1 cellular context compared by ENCODE assay signal in the genomic region with DNA sequence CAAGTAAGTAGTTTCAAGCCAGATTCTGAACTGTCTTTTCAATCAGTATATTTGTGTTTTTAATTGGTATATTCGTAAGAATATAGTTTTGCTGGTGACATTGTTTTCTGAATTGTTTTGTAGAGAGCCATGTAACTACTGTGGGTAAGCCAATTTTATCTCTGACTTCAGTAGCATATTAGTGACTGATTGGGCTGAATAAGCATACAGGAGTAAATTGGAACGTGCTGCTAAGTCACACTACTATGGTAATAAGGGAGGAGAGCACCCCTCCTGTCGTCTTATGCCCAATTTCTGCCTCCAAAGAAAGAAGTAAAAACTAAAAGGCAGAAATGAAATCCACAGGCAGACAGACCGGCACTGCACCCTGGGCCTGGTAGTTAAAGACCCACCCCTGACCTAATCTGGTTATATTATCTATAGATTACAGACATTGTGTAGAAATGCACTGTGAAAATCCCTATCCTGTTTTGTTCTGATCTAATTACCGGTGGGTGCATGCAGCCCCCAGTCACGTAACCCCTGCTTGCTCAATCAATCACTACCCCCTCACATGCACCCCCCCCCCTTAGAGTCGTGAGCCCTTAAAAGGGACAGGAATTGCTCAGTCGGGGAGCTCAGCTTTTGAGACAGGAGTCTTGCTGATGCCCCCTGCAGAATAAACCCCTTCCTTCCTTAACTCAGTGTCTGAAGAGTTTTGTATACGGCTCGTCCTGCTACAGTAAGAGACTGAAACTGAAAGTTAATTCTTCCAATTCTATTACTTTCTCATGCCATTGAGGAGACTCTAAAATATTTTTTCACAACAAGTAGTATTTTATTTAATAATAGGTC.
TF ChIP-seq lines count a peak whose summit lies in the region.

No MANE protein-coding gene starts in this region.

TF ChIP-seq in IMR-90, 13 proteins besides CTCF, POLR2A, EP300 and RAD21:
- TF ChIP-seq BHLHE40 (IDR thresholded peaks at IDR 0.05; ENCODE audit: low read depth, low read length): no peak
- TF ChIP-seq, protein P1, sequence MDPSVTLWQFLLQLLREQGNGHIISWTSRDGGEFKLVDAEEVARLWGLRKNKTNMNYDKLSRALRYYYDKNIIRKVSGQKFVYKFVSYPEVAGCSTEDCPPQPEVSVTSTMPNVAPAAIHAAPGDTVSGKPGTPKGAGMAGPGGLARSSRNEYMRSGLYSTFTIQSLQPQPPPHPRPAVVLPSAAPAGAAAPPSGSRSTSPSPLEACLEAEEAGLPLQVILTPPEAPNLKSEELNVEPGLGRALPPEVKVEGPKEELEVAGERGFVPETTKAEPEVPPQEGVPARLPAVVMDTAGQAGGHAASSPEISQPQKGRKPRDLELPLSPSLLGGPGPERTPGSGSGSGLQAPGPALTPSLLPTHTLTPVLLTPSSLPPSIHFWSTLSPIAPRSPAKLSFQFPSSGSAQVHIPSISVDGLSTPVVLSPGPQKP (IDR thresholded peaks at IDR 0.05; ENCODE audit: borderline replicate concordance, low read depth, low read length): no peak
- no peak for TF ChIP-seq NFE2L2 (IDR thresholded peaks at IDR 0.05; ENCODE audit: low read depth, low read length)
- no peak for TF ChIP-seq RCOR1 (IDR thresholded peaks at IDR 0.05; ENCODE audit: insufficient replicate concordance, low read length)
- no peak for TF ChIP-seq MAFK (IDR thresholded peaks at IDR 0.05; ENCODE audit: low read depth, low read length)
- TF ChIP-seq CHD1 (IDR thresholded peaks at IDR 0.05; ENCODE audit: low read depth, low read length): no peak
- no peak for TF ChIP-seq SMC3 (IDR thresholded peaks at IDR 0.05; ENCODE audit: low read depth, low read length)
- no peak for TF ChIP-seq CEBPB (IDR thresholded peaks at IDR 0.05; ENCODE audit: low read depth, low read length)
- no peak for TF ChIP-seq FOS (IDR thresholded peaks at IDR 0.05; ENCODE audit: low read depth, low read length)
- TF ChIP-seq, protein P2, sequence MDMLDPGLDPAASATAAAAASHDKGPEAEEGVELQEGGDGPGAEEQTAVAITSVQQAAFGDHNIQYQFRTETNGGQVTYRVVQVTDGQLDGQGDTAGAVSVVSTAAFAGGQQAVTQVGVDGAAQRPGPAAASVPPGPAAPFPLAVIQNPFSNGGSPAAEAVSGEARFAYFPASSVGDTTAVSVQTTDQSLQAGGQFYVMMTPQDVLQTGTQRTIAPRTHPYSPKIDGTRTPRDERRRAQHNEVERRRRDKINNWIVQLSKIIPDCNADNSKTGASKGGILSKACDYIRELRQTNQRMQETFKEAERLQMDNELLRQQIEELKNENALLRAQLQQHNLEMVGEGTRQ (IDR thresholded peaks at IDR 0.05; ENCODE audit: low read depth, low read length): no peak
